ENCODE assay signal across 22 cellular contexts in genomic region chr10:44362866-44363711, GRCh38. TPM values are rescaled to one million over a fixed set of nuclear protein-coding genes. Genes with fewer than 3 reads are reported as not detected.
"Had no signal": no experiment of that assay in that cellular context is flagged by ENCODE, and none has a peak within 500 bp of the region (broad histone marks: within the 10 kb centered on the region; RNA-seq: fewer than 3 reads in every experiment).

No MANE protein-coding gene starts in this region.

- DNase-seq: activated B cell treated with CpG ODN at 0.5 μM for 24 hours; activated CD4-positive, alpha-beta T cell treated with anti-CD3 and anti-CD28 coated beads for 48 hours; activated CD8-positive, alpha-beta T cell treated with anti-CD3 and anti-CD28 coated beads for 36 hours; activated naive CD4-positive, alpha-beta T cell; activated naive CD8-positive, alpha-beta T cell treated with anti-CD3 and anti-CD28 coated beads for 36 hours; activated T-cell treated with anti-CD3 and anti-CD28 coated beads, Interleukin-2, amount 50 U/mL, for 1 hour; amniotic stem cell; dermis blood vessel endothelial cell; effector memory CD4-positive, alpha-beta T cell; esophagus squamous epithelium; left lung; mucosa of descending colon; naive thymus-derived CD4-positive, alpha-beta T cell; ovary; right lobe of liver; stimulated activated CD4-positive, alpha-beta T cell treated with anti-CD3 and anti-CD28 coated beads, Interleukin-4, amount 100 ng/mL, for 4 hours; thyroid gland; uterus had no signal

- H3K27me3 ChIP-seq: esophagus squamous epithelium, left lung, neural progenitor cell, ovary, right lobe of liver, thyroid gland, uterus had no signal

- H3K9me3 ChIP-seq: esophagus squamous epithelium, left lung, mucosa of descending colon, ovary, right lobe of liver, thyroid gland, uterus had no signal

- FAIRE-seq: keratinocyte had no signal

- H3K4me2 ChIP-seq: neural progenitor cell had no signal

- H3K36me3 ChIP-seq: esophagus squamous epithelium, left lung, neural progenitor cell, ovary, right lobe of liver, thyroid gland, uterus had no signal

- H3K9ac ChIP-seq: neural progenitor cell had no signal

- H3K27ac ChIP-seq: esophagus squamous epithelium, left lung, neural progenitor cell, ovary, right lobe of liver, thyroid gland, uterus had no signal

- H2AFZ ChIP-seq: neural progenitor cell had no signal

- H3K4me1 ChIP-seq: left lung, neural progenitor cell, right lobe of liver, uterus had no signal

- H3K4me3 ChIP-seq: esophagus squamous epithelium, left lung, mucosa of descending colon, neural progenitor cell, ovary, right lobe of liver, thyroid gland, uterus had no signal

- ATAC-seq: activated CD8-positive, alpha-beta T cell treated with anti-CD3 and anti-CD28 coated beads for 36 hours; activated T-helper 17 cell treated with anti-CD3 and anti-CD28 coated beads, Interleukin-2, amount 50 U/mL, for 72 hours; left lung; mucosa of descending colon; naive thymus-derived CD4-positive, alpha-beta T cell; stimulated activated memory B cell treated with anti-CD40 and anti-IgM and Interleukin-4, amounts not matched to agents 10 μg/mL and 1 μg/mL and 100 μg/mL, for 72 hours had no signal

RNA-seq across cellular contexts. Expression of gene CXCL12, which starts 21.8 kb away (rescaled TPM):
- total RNA-seq: activated B cell treated with CpG ODN at 0.5 μM for 24 hours; activated CD8-positive, alpha-beta T cell treated with anti-CD3 and anti-CD28 coated beads for 36 hours; activated naive CD8-positive, alpha-beta T cell treated with anti-CD3 and anti-CD28 coated beads for 36 hours; naive thymus-derived CD4-positive, alpha-beta T cell had no signal
- polyA plus RNA-seq: keratinocyte; naive thymus-derived CD4-positive, alpha-beta T cell had no signal
